ENCODE assay signal across 13 cellular contexts in genomic region chr1:951364-951763, GRCh38. TPM values are rescaled to one million over a fixed set of nuclear protein-coding genes. Genes with fewer than 3 reads are reported as not detected.
DNase-seq lines count a peak whose midpoint lies in the region; ATAC-seq and TF ChIP-seq lines count a peak whose summit lies in the region.
"Had no signal": no experiment of that assay in that cellular context is flagged by ENCODE, and none has a peak within 500 bp of the region (broad histone marks: within the 10 kb centered on the region; RNA-seq: fewer than 3 reads in every experiment).

No MANE protein-coding gene starts in this region.

- no peaks in the 10 kb centered on the region for H3K4me1 ChIP-seq in Loucy (ENCODE audit: insufficient read depth, low read length, poor library complexity, severe bottlenecking)
- no peaks in the 10 kb centered on the region for H3K4me1 ChIP-seq in neural progenitor cell
- H3K4me1 ChIP-seq: testis had no signal

- POLR2A ChIA-PET in GM10248 (lab: Yijun Ruan, JAX), result no interaction called here

- peaks cover 9% of the 10 kb centered on the region for H3K27me3 Mint-ChIP-seq in neural progenitor cell (ENCODE audit: insufficient read depth, low read depth)

- H3K27me3 ChIP-seq in Loucy (ENCODE audit: insufficient read depth, low read length, poor library complexity, severe bottlenecking) (no peaks in the 10 kb centered on the region), neural progenitor cell (no peaks in the 10 kb centered on the region)
- H3K27me3 ChIP-seq: testis had no signal

- H3K9me3 ChIP-seq in Loucy (ENCODE audit: insufficient read depth, low read depth, low read length) (no peaks in the 10 kb centered on the region), neural progenitor cell (ENCODE audit: low read depth) (no peaks in the 10 kb centered on the region)
- H3K9me3 ChIP-seq: testis had no signal

- peaks cover 56% of the 10 kb centered on the region; the same call in 1 of the 2 replicates for H3K36me3 ChIP-seq in Loucy (ENCODE audit: insufficient read depth, low read length)
- H3K36me3 ChIP-seq in neural progenitor cell, result no peaks in the 10 kb centered on the region

- no peak overlapping the region for H3K27ac Mint-ChIP-seq in neural progenitor cell
- H3K27ac Mint-ChIP-seq: T-helper 1 cell treated with Interleukin-12 subunit alpha and Interleukin-12 subunit beta and Interleukin-4 antibody, amounts not matched to agents 30 μg/mL and 1 μg/mL, for 36 hours had no signal

- DNase-seq in GM10248 (ENCODE audit: extremely low spot score), result no peak
- peak; percentile 44 for DNase-seq in dermis blood vessel endothelial cell
- peak; percentile 58 for DNase-seq in neural progenitor cell (ENCODE audit: low spot score)
- DNase-seq in NCI-H146 (lab: John Stamatoyannopoulos, UW), result no peak
- no peak for DNase-seq in NCI-H774 (lab: John Stamatoyannopoulos, UW)
- DNase-seq: anterior cingulate cortex, NCI-H748 treated with DMSO at 0.1 percent for 48 hours, posterior cingulate gyrus, testis had no signal

- H3K4me1 Mint-ChIP-seq in neural progenitor cell, result peaks cover 3% of the 10 kb centered on the region

- CTCF ChIA-PET in GM10248 (lab: Yijun Ruan, JAX), result no interaction called here

- no peaks in the 10 kb centered on the region for H3K9me3 Mint-ChIP-seq in neural progenitor cell
- H3K9me3 Mint-ChIP-seq: T-helper 1 cell treated with Interleukin-12 subunit alpha and Interleukin-12 subunit beta and Interleukin-4 antibody, amounts not matched to agents 30 μg/mL and 1 μg/mL, for 36 hours had no signal

- H3K9ac ChIP-seq in Loucy (ENCODE audit: low read depth, low read length, poor library complexity, severe bottlenecking) (no peak overlapping the region), neural progenitor cell (no peak overlapping the region)

- TF ChIP-seq CTCF in GM10248 (IDR thresholded peaks at IDR 0.05; ENCODE audit: control extremely low read depth, extremely low read depth, low read depth, missing control alignments) (peak; percentile 26), Loucy (conservative IDR thresholded peaks at IDR 0.05; ENCODE audit: low read length) (peak; percentile 49), neural progenitor cell (IDR thresholded peaks at IDR 0.05) (peak; percentile 52)

- no peak for ATAC-seq in GM18909 (IDR thresholded peaks at IDR 0.05; ENCODE audit: poor library complexity, unreplicated experiment)

- no peaks in the 10 kb centered on the region for H3K9me2 ChIP-seq in Loucy (replicated peaks; ENCODE audit: low read depth, low read length)

- H4K20me1 ChIP-seq in Loucy (ENCODE audit: insufficient read depth, low read length, poor library complexity, severe bottlenecking) (no peaks in the 10 kb centered on the region), neural progenitor cell (ENCODE audit: low read depth) (peaks cover 62% of the 10 kb centered on the region)

- H3F3A ChIP-seq in Loucy (ENCODE audit: low read depth) (no peaks in the 10 kb centered on the region), neural progenitor cell (ENCODE audit: low read depth) (no peaks in the 10 kb centered on the region)

- H2AFZ ChIP-seq in Loucy (ENCODE audit: low read length) (no peak overlapping the region), neural progenitor cell (replicated peaks) (no peak overlapping the region)

- H3K4me3 ChIP-seq in Loucy (ENCODE audit: low read length, poor library complexity, severe bottlenecking) (no peak overlapping the region), neural progenitor cell (no peak overlapping the region)
- H3K4me3 ChIP-seq: testis had no signal

- peak overlapping the region; percentile 44 for H3K4me3 Mint-ChIP-seq in neural progenitor cell
- H3K4me3 Mint-ChIP-seq: T-helper 1 cell treated with Interleukin-12 subunit alpha and Interleukin-12 subunit beta and Interleukin-4 antibody, amounts not matched to agents 30 μg/mL and 1 μg/mL, for 36 hours had no signal

- peaks cover 32% of the 10 kb centered on the region for H3K36me3 Mint-ChIP-seq in neural progenitor cell

- no peak overlapping the region for H3K27ac ChIP-seq in neural progenitor cell
- H3K27ac ChIP-seq: HL-60, testis had no signal

- H3K79me2 ChIP-seq in Loucy (ENCODE audit: insufficient read depth, low read length), result peaks cover 2% of the 10 kb centered on the region; the same call in 1 of the 2 replicates
- no peaks in the 10 kb centered on the region for H3K79me2 ChIP-seq in neural progenitor cell (ENCODE audit: low read depth)

- H3K4me2 ChIP-seq in Loucy (ENCODE audit: low read depth, low read length, poor library complexity, severe bottlenecking) (no peak overlapping the region), neural progenitor cell (no peak overlapping the region)

RNA-seq across cellular contexts. Expression of gene NOC2L, which starts 7.7 kb away (rescaled TPM):
- total RNA-seq in dermis blood vessel endothelial cell (70.5 and 98.0 TPM in 2 replicates), neural progenitor cell (ENCODE audit: low replicate concordance) (39.6 and 69.1 TPM in 2 replicates)

RNA-seq across cellular contexts. Expression of gene KLHL17, which starts 9.0 kb away (rescaled TPM):
- total RNA-seq in dermis blood vessel endothelial cell (5.4 and 8.0 TPM in 2 replicates), neural progenitor cell (ENCODE audit: low replicate concordance) (10.7 and 33.8 TPM in 2 replicates)

RNA-seq across cellular contexts. Expression of gene PLEKHN1, which starts 14.9 kb away (rescaled TPM):
- 0.17 and 0.37 TPM in 2 replicates for total RNA-seq in dermis blood vessel endothelial cell
- 0.09 TPM in 1 of 2 replicates, not detected in the other for total RNA-seq in neural progenitor cell (ENCODE audit: low replicate concordance)

RNA-seq across cellular contexts. Expression of gene SAMD11, which starts 27.6 kb away (rescaled TPM):
- total RNA-seq in dermis blood vessel endothelial cell (0.19 and 0.68 TPM in 2 replicates), neural progenitor cell (ENCODE audit: low replicate concordance) (0.15 TPM in 1 of 2 replicates, not detected in the other)

RNA-seq across cellular contexts. Expression of gene PERM1, which starts 30.5 kb away (rescaled TPM):
- total RNA-seq in dermis blood vessel endothelial cell, result not detected in 2 replicates
- total RNA-seq in neural progenitor cell (ENCODE audit: low replicate concordance), result not detected in 2 replicates

Comparison
In these comparisons a context has a peak if more than half of its experiments do, and no peak if none do; other contexts are left out.
1. DNase-seq: peak in dermis blood vessel endothelial cell (single experiment) and neural progenitor cell (single experiment); none in GM10248 (single experiment), NCI-H146 (single experiment) and NCI-H774 (single experiment).
2. Peak in every context shown above with its lines, with median percentiles within 50 percentile points of each other: CTCF ChIP-seq.